1 cellular context compared by ENCODE assay signal in genomic region chr20:20018366-20018765, GRCh38.
TF ChIP-seq lines count a peak whose summit lies in the region.

No MANE protein-coding gene starts in this region.

TF ChIP-seq in GM12878, 131 proteins besides CTCF, POLR2A, EP300 and RAD21:
- TF ChIP-seq IKZF2 (IDR thresholded peaks at IDR 0.05) = no peak
- TF ChIP-seq CEBPZ (IDR thresholded peaks at IDR 0.05; ENCODE audit: low read depth, low read length) = no peak
- no peak for TF ChIP-seq FOS (IDR thresholded peaks at IDR 0.05; ENCODE audit: borderline replicate concordance, extremely low read depth, insufficient read length)
